9 cellular contexts compared by ENCODE assay signal in the genomic region with DNA sequence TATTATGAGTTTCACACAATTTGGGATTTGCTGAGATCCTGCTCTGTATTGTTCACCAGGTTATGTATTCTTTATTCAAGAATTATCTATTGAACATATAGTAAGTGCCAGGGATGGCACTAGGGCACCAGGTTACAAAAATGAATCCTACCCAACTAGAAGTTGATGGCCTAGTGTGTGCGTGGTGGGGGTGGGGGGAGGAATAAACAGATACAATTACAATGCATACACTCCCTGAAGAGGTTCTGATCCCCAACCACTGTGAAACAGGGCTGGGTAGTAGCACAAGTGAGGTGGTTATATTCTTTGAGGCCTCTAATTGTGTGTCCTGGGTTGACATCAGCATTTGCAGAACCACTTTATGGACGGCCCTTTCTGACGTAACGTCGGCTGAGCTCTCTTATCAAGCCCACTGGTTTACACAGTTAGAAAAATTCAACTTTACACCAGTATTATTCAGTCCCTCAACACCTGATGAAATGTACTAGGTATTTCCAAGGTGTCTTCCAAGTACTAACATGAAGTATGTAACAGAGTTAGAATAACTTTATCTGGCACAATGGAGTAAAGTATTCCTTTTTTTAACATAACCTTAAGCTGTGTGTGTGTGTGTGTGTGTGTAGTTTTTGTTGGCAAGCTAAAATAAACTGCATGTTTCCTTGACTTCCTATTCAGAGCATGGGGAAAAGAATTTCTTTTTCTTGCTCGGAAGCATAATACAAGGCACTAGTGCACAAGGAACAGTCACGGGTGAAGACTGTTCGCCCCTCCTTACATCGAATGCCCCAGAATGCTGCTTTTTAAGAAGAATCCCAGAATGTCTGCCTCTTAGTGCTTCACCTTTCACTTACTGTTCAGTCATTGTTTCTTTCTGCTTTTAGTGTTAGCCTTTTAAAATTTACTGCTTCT. TPM values are rescaled to one million over a fixed set of nuclear protein-coding genes. Genes with fewer than 3 reads are reported as not detected.
A peak's percentile ranks its signal among the peaks of the same experiment; 100 is the strongest.
DNase-seq lines count a peak whose midpoint lies in the region; ATAC-seq, FAIRE-seq and TF ChIP-seq lines count a peak whose summit lies in the region.
"Had no signal": no experiment of that assay in that cellular context is flagged by ENCODE, and none has a peak within 500 bp of the region (broad histone marks: within the 10 kb centered on the region; RNA-seq: fewer than 3 reads in every experiment).

No MANE protein-coding gene starts in this region.

- H3K27me3 Mint-ChIP-seq in activated T-cell treated with anti-CD3 and anti-CD28 coated beads, Interleukin-2, amount 50 U/mL, for 72 hours (ENCODE audit: low read depth) = no peaks in the 10 kb centered on the region
- no peaks in the 10 kb centered on the region for H3K27me3 Mint-ChIP-seq in activated T-cell treated with anti-CD3 and anti-CD28 coated beads, Interleukin-2, amount 50 U/mL, for 4 hours (ENCODE audit: low read depth)

- no peaks in the 10 kb centered on the region for H3K9me3 Mint-ChIP-seq in activated T-cell treated with anti-CD3 and anti-CD28 coated beads, Interleukin-2, amount 50 U/mL, for 72 hours
- no peaks in the 10 kb centered on the region for H3K9me3 Mint-ChIP-seq in activated T-cell treated with anti-CD3 and anti-CD28 coated beads, Interleukin-2, amount 50 U/mL, for 4 hours

- H3K27ac ChIP-seq in ascending aorta (peak overlapping the region; percentile 81 to 83), HepG2 (ENCODE audit: extremely low read length, insufficient read depth, low read length) (peak overlapping the region; percentile 99), transverse colon (peak overlapping the region; percentile 39 to 56 (median 44)), WERI-Rb-1 (no peak overlapping the region)

- peak overlapping the region; percentile 38 to 88 for H3K4me3 Mint-ChIP-seq in activated T-cell treated with anti-CD3 and anti-CD28 coated beads, Interleukin-2, amount 50 U/mL, for 72 hours
- H3K4me3 Mint-ChIP-seq in activated T-cell treated with anti-CD3 and anti-CD28 coated beads, Interleukin-2, amount 50 U/mL, for 4 hours = no peak overlapping the region

- H3K4me1 ChIP-seq in ascending aorta (peaks cover 7 to 53% of the 10 kb centered on the region in 2 donors), HepG2 (ENCODE audit: insufficient read depth, low read length) (peaks cover 92% of the 10 kb centered on the region), transverse colon (peaks cover 10 to 52% (median 19%) of the 10 kb centered on the region in 4 donors), mucosa of descending colon (ENCODE audit: low read depth) (peaks cover 30% of the 10 kb centered on the region)

- H3K4me3 ChIP-seq in ascending aorta = peak overlapping the region in 1 of 2 donors; percentile 36
- no peak overlapping the region for H3K4me3 ChIP-seq in HepG2 (replicated peaks in 1 of 3; ENCODE audit: insufficient read depth in 1 of 3, low read depth in 2 of 3, low read length in 3 of 3)
- H3K4me3 ChIP-seq in transverse colon = no peak overlapping the region
- H3K4me3 ChIP-seq in mucosa of descending colon = no peak overlapping the region
- H3K4me3 ChIP-seq in WERI-Rb-1 (ENCODE audit: low read depth, low read length) = no peak overlapping the region

- no peak for TF ChIP-seq RAD21 in HepG2 (CRISPR knock-in tag; IDR thresholded peaks at IDR 0.05)

- POLR2A ChIA-PET in HepG2 (lab: Yijun Ruan, JAX) = interaction anchor here (0.6 to 6.2 kb wide), 8 partner anchors 9 to 82 kb away, joined by 3 to 129 read pairs (median 56); partner anchors contain the start of genes GLRX5 and SYNE3

- peak overlapping the region; percentile 30 for H3K9ac ChIP-seq in HepG2 (ENCODE audit: insufficient read depth, low read depth, low read length)

- H4K20me1 ChIP-seq in HepG2 (ENCODE audit: insufficient read depth, low read length) = no peaks in the 10 kb centered on the region; the same call in 1 of the 2 replicates

- H3K36me3 ChIP-seq in ascending aorta = no peaks in the 10 kb centered on the region
- peaks cover 0 to 5% of the 10 kb centered on the region in 2 experiments; a peak in 1 of 5 replicates for H3K36me3 ChIP-seq in HepG2 (replicated peaks in 1 of 2; ENCODE audit: control insufficient read depth in 1 of 2, insufficient read depth in 2 of 2, low read length in 2 of 2)
- no peaks in the 10 kb centered on the region for H3K36me3 ChIP-seq in transverse colon
- H3K36me3 ChIP-seq in mucosa of descending colon (ENCODE audit: low read depth) = no peaks in the 10 kb centered on the region
- peaks cover 17% of the 10 kb centered on the region for H3K36me3 ChIP-seq in WERI-Rb-1

- BruUV-seq in HepG2 (replicated peaks; lab: Mats Ljungman, UMichigan) = no TSS peak

- CTCF ChIA-PET in HepG2 (lab: Yijun Ruan, JAX; ENCODE audit: low intra/inter-chr PET ratio, low total read pairs) = interaction anchor here (2.7 kb wide), 1 partner anchor 84 kb away, joined by 18 read pairs; no protein-coding TSS in a partner anchor

- no peak for TF ChIP-seq EP300 in HepG2 (IDR thresholded peaks at IDR 0.05; ENCODE audit: low read depth in 2 of 2, low read length in 2 of 2)
- TF ChIP-seq EP300 in HepG2 (CRISPR knock-in tag; IDR thresholded peaks at IDR 0.05; ENCODE audit: borderline replicate concordance) = no peak
- no peak for TF ChIP-seq EP300 in transverse colon (IDR thresholded peaks at IDR 0.05; ENCODE audit: low read depth)

- no peak overlapping the region for H2AFZ ChIP-seq in HepG2 (ENCODE audit: low read length)

- TF ChIP-seq CTCF in ascending aorta (IDR thresholded peaks at IDR 0.05) (no peak), HepG2 (CRISPR knock-in tag; IDR thresholded peaks at IDR 0.05) (no peak), transverse colon (IDR thresholded peaks at IDR 0.05) (no peak), mucosa of descending colon (IDR thresholded peaks at IDR 0.05) (no peak), WERI-Rb-1 (IDR thresholded peaks at IDR 0.05; ENCODE audit: low read depth, low read length) (no peak)

- H3K27ac Mint-ChIP-seq in activated T-cell treated with anti-CD3 and anti-CD28 coated beads, Interleukin-2, amount 50 U/mL, for 72 hours = peak overlapping the region; percentile 98

- peaks cover 52% of the 10 kb centered on the region for H3K79me2 ChIP-seq in HepG2 (ENCODE audit: insufficient read depth, low read length)

- FAIRE-seq in HepG2 (lab: Jason Lieb, UNC) = peak; percentile 62

- WGBS in HepG2 (ENCODE audit: low lambda C conversion rate) = 65% methylated on average over 9 of the region's 9 CpGs
- 55 to 67% methylated on average over 4 to 9 of the region's 9 CpGs for WGBS in transverse colon (ENCODE audit: low coverage in 1 of 2), 2 donors

- TF ChIP-seq POLR2A in HepG2 (IDR thresholded peaks at IDR 0.05; ENCODE audit: insufficient read depth in 1 of 2, low read depth in 2 of 2, low read length in 2 of 2) (0 out of 4 replicates have a peak, but pooled peaks of 1 of the 2 experiments have one; percentile 24), transverse colon (IDR thresholded peaks at IDR 0.05) (no peak)

- ATAC-seq in activated T-cell treated with anti-CD3 and anti-CD28 coated beads, Interleukin-2, amount 50 U/mL, for 72 hours (replicated peaks in 1 of 2) = no peak
- no peak for ATAC-seq in activated T-cell treated with anti-CD3 and anti-CD28 coated beads, Interleukin-2, amount 50 U/mL, for 4 hours
- ATAC-seq in HepG2 (no peak), mucosa of descending colon (no peak), HG03159 (IDR thresholded peaks at IDR 0.05; ENCODE audit: unreplicated experiment) (no peak)

- H3K9me3 ChIP-seq in ascending aorta = no peaks in the 10 kb centered on the region
- no peaks in the 10 kb centered on the region for H3K9me3 ChIP-seq in HepG2 (ENCODE audit: low read length)
- H3K9me3 ChIP-seq in transverse colon = no peaks in the 10 kb centered on the region
- no peaks in the 10 kb centered on the region for H3K9me3 ChIP-seq in mucosa of descending colon
- no peaks in the 10 kb centered on the region for H3K9me3 ChIP-seq in WERI-Rb-1 (ENCODE audit: severe bottlenecking)

- 0 out of 2 replicates have a peak overlapping the region, but pooled peaks have one; percentile 1 for H3K4me2 ChIP-seq in HepG2 (ENCODE audit: low read depth, low read length)

- H3K27me3 ChIP-seq in ascending aorta (no peaks in the 10 kb centered on the region), HepG2 (ENCODE audit: control insufficient read depth in 1 of 2, insufficient read depth in 2 of 2, low read length in 2 of 2) (no peaks in the 10 kb centered on the region), transverse colon (no peaks in the 10 kb centered on the region), WERI-Rb-1 (ENCODE audit: insufficient read depth, low read depth, severe bottlenecking) (no peaks in the 10 kb centered on the region)

- in situ Hi-C loops in HepG2 (cut with HindIII; ENCODE audit: extremely low pct_ligation_motif_present, low pct_unique_long_range_greater_than_20kb) = no loop called here
- in situ Hi-C loops in transverse colon (cut with MboI; ENCODE audit: low pct_ligation_motif_present in 1 of 4, low pct_unique_long_range_greater_than_20kb in 1 of 4, low sequenced_read_pairs in 3 of 4) = loop anchor here in 3 of 4 donors (5.0 to 25.0 kb wide), 3 partner anchors 82 to 389 kb away; no protein-coding TSS in a partner anchor

- intact Hi-C loops in ascending aorta (cut with DNase I) = loop anchor here (1.0 to 2.0 kb wide), 4 partner anchors 7 to 84 kb away; no protein-coding TSS in a partner anchor
- intact Hi-C loops in HepG2 (cut with micrococcal nuclease; ENCODE audit: unreplicated experiment) = loop anchor here (1.0 kb wide), 1 partner anchor 84 kb away; no protein-coding TSS in a partner anchor
- intact Hi-C loops in transverse colon (cut with DNase I; ENCODE audit: low total_unique reads) = loop anchor here (5.0 kb wide), 1 partner anchor 84 kb away; no protein-coding TSS in a partner anchor
- intact Hi-C loops in mucosa of descending colon (cut with DNase I, micrococcal nuclease) = loop anchor here in 1 of 2 donors (5.0 kb wide), 1 partner anchor 84 kb away; no protein-coding TSS in a partner anchor

- H3K4me1 Mint-ChIP-seq in activated T-cell treated with anti-CD3 and anti-CD28 coated beads, Interleukin-2, amount 50 U/mL, for 72 hours (ENCODE audit: low read depth) = peaks cover 73% of the 10 kb centered on the region
- peaks cover 74% of the 10 kb centered on the region for H3K4me1 Mint-ChIP-seq in activated T-cell treated with anti-CD3 and anti-CD28 coated beads, Interleukin-2, amount 50 U/mL, for 4 hours (ENCODE audit: low read depth)

- DNase-seq in activated T-cell treated with anti-CD3 and anti-CD28 coated beads, Interleukin-2, amount 50 U/mL, for 72 hours = no peak
- no peak for DNase-seq in activated T-cell treated with anti-CD3 and anti-CD28 coated beads, Interleukin-2, amount 50 U/mL, for 4 hours
- DNase-seq in ascending aorta (ENCODE audit: low spot score in 2 of 2) (no peak), HepG2 (ENCODE audit: low spot score) (peak; percentile 46), transverse colon (no peak), mucosa of descending colon (no peak), WERI-Rb-1 (no peak)
- DNase-seq: retina had no signal

- H3K36me3 Mint-ChIP-seq in activated T-cell treated with anti-CD3 and anti-CD28 coated beads, Interleukin-2, amount 50 U/mL, for 72 hours (ENCODE audit: insufficient read depth in 2 of 2) = peaks cover 1 to 2% of the 10 kb centered on the region in 2 donors
- H3K36me3 Mint-ChIP-seq in activated T-cell treated with anti-CD3 and anti-CD28 coated beads, Interleukin-2, amount 50 U/mL, for 4 hours (ENCODE audit: insufficient read depth) = peaks cover 9% of the 10 kb centered on the region

RNA-seq across cellular contexts. Expression of gene GLRX5, which starts 8.1 kb away (rescaled TPM):
- total RNA-seq in activated T-cell treated with anti-CD3 and anti-CD28 coated beads, Interleukin-2, amount 50 U/mL, for 72 hours = 10 to 100 TPM; 23.1 to 26.3 TPM
- 10 to 100 TPM; 37.3 to 45.1 (median 40.7) TPM for total RNA-seq in activated T-cell treated with anti-CD3 and anti-CD28 coated beads, Interleukin-2, amount 50 U/mL, for 4 hours
- 24.6 TPM for total RNA-seq in ascending aorta
- 115 and 122 TPM in 2 replicates for total RNA-seq in HepG2 (2016; rRNA removed; fragmentation: Illumina TruSeq; extraction: Trizol)
- 141 and 162 TPM in 2 replicates for total RNA-seq in HepG2 (2016; cell fraction: cytosol; rRNA removed; fragmentation: Illumina TruSeq; extraction: Trizol; ENCODE audit: low read depth)
- total RNA-seq in HepG2 (2016; cell fraction: insoluble cytoplasmic fraction; rRNA removed; fragmentation: Illumina TruSeq; extraction: Trizol) = 99.8 and 128 TPM in 2 replicates
- total RNA-seq in HepG2 (2016; cell fraction: membrane; rRNA removed; fragmentation: Illumina TruSeq; extraction: Trizol) = 204 and 226 TPM in 2 replicates
- total RNA-seq in HepG2 (2016; cell fraction: nucleus; rRNA removed; fragmentation: Illumina TruSeq; extraction: Trizol) = 42.6 and 50.7 TPM in 2 replicates
- polyA plus RNA-seq in HepG2 (2011; rRNA removed) = 115 and 146 TPM in 2 replicates
- 68.6 and 128 TPM in 2 replicates for polyA plus RNA-seq in HepG2 (2011; cell fraction: cytosol; rRNA removed)
- 20.1 and 32.1 TPM in 2 replicates for polyA plus RNA-seq in HepG2 (2011; cell fraction: nucleus; rRNA removed)
- polyA plus RNA-seq in HepG2 (2012) = 136 and 145 TPM in 2 replicates
- polyA plus RNA-seq in HepG2 (2016; cell fraction: cytosol; fragmentation: Illumina TruSeq; extraction: Trizol; ENCODE audit: low read depth) = 197 and 237 TPM in 2 replicates
- 161 and 168 TPM in 2 replicates for polyA plus RNA-seq in HepG2 (2016; cell fraction: insoluble cytoplasmic fraction; fragmentation: Illumina TruSeq; extraction: Trizol; ENCODE audit: low read depth)
- 243 and 290 TPM in 2 replicates for polyA plus RNA-seq in HepG2 (2016; cell fraction: membrane; fragmentation: Illumina TruSeq; extraction: Trizol; ENCODE audit: low read depth)
- polyA plus RNA-seq in HepG2 (2016; cell fraction: nucleus; fragmentation: Illumina TruSeq; extraction: Trizol; ENCODE audit: insufficient read depth, low read depth) = 104 and 106 TPM in 2 replicates
- 17.9 and 35.5 TPM in 2 replicates for polyA minus RNA-seq in HepG2 (2011; rRNA and poly(A)+ RNA removed; ENCODE audit: low replicate concordance)
- 42.3 and 45.6 TPM in 2 replicates for polyA minus RNA-seq in HepG2 (2011; cell fraction: cytosol; rRNA and poly(A)+ RNA removed)
- polyA minus RNA-seq in HepG2 (2011; cell fraction: nucleus; rRNA and poly(A)+ RNA removed) = 15.8 and 23.1 TPM in 2 replicates
- total RNA-seq in transverse colon = 100 to 1,000 TPM in 1 of 4 donors, 10 to 100 TPM in 3; 11.6 to 177 (median 38.2) TPM
- total RNA-seq in mucosa of descending colon = 10 to 100 TPM; 43.9 to 45.8 (median 45.4) TPM

RNA-seq across cellular contexts. Expression of gene SYNE3, which starts 10.3 kb away (rescaled TPM):
- total RNA-seq in activated T-cell treated with anti-CD3 and anti-CD28 coated beads, Interleukin-2, amount 50 U/mL, for 72 hours = 10 to 100 TPM; 59.9 to 66.2 TPM
- total RNA-seq in activated T-cell treated with anti-CD3 and anti-CD28 coated beads, Interleukin-2, amount 50 U/mL, for 4 hours = 10 to 100 TPM; 11.5 to 15.0 (median 12.9) TPM
- total RNA-seq in ascending aorta (84.1 TPM), HepG2 (2016; rRNA removed; fragmentation: Illumina TruSeq; extraction: Trizol) (7.8 and 9.0 TPM in 2 replicates), transverse colon (10 to 100 TPM in 3 of 4 donors, 1 to 10 TPM in 1; 9.8 to 46.8 (median 13.9) TPM), mucosa of descending colon (10 to 100 TPM; 13.8 to 16.4 (median 13.9) TPM)
- 2.1 and 2.5 TPM in 2 replicates for total RNA-seq in HepG2 (2016; cell fraction: cytosol; rRNA removed; fragmentation: Illumina TruSeq; extraction: Trizol; ENCODE audit: low read depth)
- total RNA-seq in HepG2 (2016; cell fraction: insoluble cytoplasmic fraction; rRNA removed; fragmentation: Illumina TruSeq; extraction: Trizol) = 6.6 and 8.6 TPM in 2 replicates
- total RNA-seq in HepG2 (2016; cell fraction: membrane; rRNA removed; fragmentation: Illumina TruSeq; extraction: Trizol) = 2.8 and 3.5 TPM in 2 replicates
- 14.8 and 16.4 TPM in 2 replicates for total RNA-seq in HepG2 (2016; cell fraction: nucleus; rRNA removed; fragmentation: Illumina TruSeq; extraction: Trizol)
- polyA plus RNA-seq in HepG2 (2011; rRNA removed) = 8.0 and 9.3 TPM in 2 replicates
- polyA plus RNA-seq in HepG2 (2011; cell fraction: cytosol; rRNA removed) = 3.1 and 3.2 TPM in 2 replicates
- 32.7 and 44.3 TPM in 2 replicates for polyA plus RNA-seq in HepG2 (2011; cell fraction: nucleus; rRNA removed)
- polyA plus RNA-seq in HepG2 (2012) = 3.7 and 4.9 TPM in 2 replicates
- polyA plus RNA-seq in HepG2 (2016; cell fraction: cytosol; fragmentation: Illumina TruSeq; extraction: Trizol; ENCODE audit: low read depth) = 0.24 and 0.25 TPM in 2 replicates
- polyA plus RNA-seq in HepG2 (2016; cell fraction: insoluble cytoplasmic fraction; fragmentation: Illumina TruSeq; extraction: Trizol; ENCODE audit: low read depth) = 2.0 and 2.7 TPM in 2 replicates
- 0.50 and 0.55 TPM in 2 replicates for polyA plus RNA-seq in HepG2 (2016; cell fraction: membrane; fragmentation: Illumina TruSeq; extraction: Trizol; ENCODE audit: low read depth)
- 10.7 and 10.9 TPM in 2 replicates for polyA plus RNA-seq in HepG2 (2016; cell fraction: nucleus; fragmentation: Illumina TruSeq; extraction: Trizol; ENCODE audit: insufficient read depth, low read depth)
- polyA minus RNA-seq in HepG2 (2011; rRNA and poly(A)+ RNA removed; ENCODE audit: low replicate concordance) = 0.72 and 21.2 TPM in 2 replicates
- polyA minus RNA-seq in HepG2 (2011; cell fraction: cytosol; rRNA and poly(A)+ RNA removed) = 6.8 and 8.6 TPM in 2 replicates
- 43.0 and 46.7 TPM in 2 replicates for polyA minus RNA-seq in HepG2 (2011; cell fraction: nucleus; rRNA and poly(A)+ RNA removed)
